ENCODE assay signal across 1 cellular context in the genomic region with DNA sequence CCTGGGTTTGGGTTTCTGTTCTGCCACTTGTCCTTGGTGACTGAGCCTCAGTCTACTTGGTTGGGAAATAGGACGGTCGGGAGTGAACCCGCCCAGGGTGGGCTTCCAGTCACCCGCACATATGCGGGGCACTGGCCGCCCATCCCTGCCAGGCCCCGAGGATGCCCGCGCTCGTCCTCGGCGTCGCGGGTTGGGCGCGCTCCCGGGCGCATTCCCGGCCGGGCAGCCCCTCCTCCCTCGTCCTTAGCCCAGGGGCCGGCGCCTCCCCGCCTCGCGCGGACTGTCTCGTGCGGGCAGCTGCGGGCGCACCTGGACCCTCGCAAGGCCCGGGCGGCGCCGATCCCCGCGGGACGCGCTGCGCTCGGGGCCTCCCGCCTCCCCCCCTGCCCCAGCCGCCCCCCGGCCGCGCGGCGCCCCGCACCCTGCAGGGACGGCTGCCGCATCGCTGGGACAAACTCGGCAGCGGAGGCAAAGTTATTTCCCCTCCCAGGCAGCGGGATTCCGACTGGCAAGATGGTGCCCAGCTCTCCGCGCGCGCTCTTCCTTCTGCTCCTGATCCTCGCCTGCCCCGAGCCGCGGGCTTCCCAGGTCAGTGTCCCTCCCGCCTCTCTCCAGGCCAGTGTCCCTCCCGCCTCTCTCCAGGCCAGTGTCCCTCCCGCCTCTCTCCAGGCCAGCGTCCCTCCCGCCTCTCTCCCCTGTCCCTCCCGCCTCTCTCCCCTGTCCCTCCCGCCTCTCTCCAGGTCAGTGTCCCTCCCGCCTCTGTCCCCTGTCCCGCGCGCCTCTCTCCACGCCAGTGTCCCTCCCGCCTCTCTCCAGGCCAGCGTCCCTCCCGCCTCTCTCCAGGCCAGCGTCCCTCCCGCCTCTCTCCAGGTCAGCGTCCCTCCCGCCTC.
TF ChIP-seq lines count a peak whose summit lies in the region.

A gene with protein sequence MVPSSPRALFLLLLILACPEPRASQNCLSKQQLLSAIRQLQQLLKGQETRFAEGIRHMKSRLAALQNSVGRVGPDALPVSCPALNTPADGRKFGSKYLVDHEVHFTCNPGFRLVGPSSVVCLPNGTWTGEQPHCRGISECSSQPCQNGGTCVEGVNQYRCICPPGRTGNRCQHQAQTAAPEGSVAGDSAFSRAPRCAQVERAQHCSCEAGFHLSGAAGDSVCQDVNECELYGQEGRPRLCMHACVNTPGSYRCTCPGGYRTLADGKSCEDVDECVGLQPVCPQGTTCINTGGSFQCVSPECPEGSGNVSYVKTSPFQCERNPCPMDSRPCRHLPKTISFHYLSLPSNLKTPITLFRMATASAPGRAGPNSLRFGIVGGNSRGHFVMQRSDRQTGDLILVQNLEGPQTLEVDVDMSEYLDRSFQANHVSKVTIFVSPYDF (plus strand): TSS at position 243 of the 890 bp plus-strand sequence. CDS start 271 bp downstream, at position 514.

TF ChIP-seq in A549, 52 proteins besides CTCF, POLR2A, EP300 and RAD21 (continued from another document):
- TF ChIP-seq, protein P1, sequence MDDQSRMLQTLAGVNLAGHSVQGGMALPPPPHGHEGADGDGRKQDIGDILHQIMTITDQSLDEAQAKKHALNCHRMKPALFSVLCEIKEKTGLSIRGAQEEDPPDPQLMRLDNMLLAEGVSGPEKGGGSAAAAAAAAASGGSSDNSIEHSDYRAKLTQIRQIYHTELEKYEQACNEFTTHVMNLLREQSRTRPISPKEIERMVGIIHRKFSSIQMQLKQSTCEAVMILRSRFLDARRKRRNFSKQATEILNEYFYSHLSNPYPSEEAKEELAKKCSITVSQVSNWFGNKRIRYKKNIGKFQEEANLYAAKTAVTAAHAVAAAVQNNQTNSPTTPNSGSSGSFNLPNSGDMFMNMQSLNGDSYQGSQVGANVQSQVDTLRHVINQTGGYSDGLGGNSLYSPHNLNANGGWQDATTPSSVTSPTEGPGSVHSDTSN (IDR thresholded peaks at IDR 0.05) = no peak
- no peak for TF ChIP-seq CBX8 (IDR thresholded peaks at IDR 0.05)
- TF ChIP-seq NFE2L2 (conservative IDR thresholded peaks at IDR 0.05; ENCODE audit: low read length) = no peak
- TF ChIP-seq FOSL2 (IDR thresholded peaks at IDR 0.05) = no peak
- TF ChIP-seq FOSL2 (CRISPR knock-in tag; IDR thresholded peaks at IDR 0.05) = no peak
- no peak for TF ChIP-seq FOSB (CRISPR knock-in tag; IDR thresholded peaks at IDR 0.05)
- TF ChIP-seq HDAC2 (IDR thresholded peaks at IDR 0.05) = no peak
- no peak for TF ChIP-seq CBX2 (IDR thresholded peaks at IDR 0.05; ENCODE audit: borderline replicate concordance, low read depth)
- TF ChIP-seq, protein P2, sequence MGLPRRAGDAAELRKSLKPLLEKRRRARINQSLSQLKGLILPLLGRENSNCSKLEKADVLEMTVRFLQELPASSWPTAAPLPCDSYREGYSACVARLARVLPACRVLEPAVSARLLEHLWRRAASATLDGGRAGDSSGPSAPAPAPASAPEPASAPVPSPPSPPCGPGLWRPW (IDR thresholded peaks at IDR 0.05) = no peak
- TF ChIP-seq ZFP36 (IDR thresholded peaks at IDR 0.05; ENCODE audit: borderline replicate concordance, partially characterized antibody) = no peak
- TF ChIP-seq FOXS1 (CRISPR knock-in tag; IDR thresholded peaks at IDR 0.05) = no peak
- TF ChIP-seq, protein P3, sequence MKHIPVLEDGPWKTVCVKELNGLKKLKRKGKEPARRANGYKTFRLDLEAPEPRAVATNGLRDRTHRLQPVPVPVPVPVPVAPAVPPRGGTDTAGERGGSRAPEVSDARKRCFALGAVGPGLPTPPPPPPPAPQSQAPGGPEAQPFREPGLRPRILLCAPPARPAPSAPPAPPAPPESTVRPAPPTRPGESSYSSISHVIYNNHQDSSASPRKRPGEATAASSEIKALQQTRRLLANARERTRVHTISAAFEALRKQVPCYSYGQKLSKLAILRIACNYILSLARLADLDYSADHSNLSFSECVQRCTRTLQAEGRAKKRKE (CRISPR knock-in tag; IDR thresholded peaks at IDR 0.05; ENCODE audit: low read depth) = no peak
- TF ChIP-seq, protein P4, sequence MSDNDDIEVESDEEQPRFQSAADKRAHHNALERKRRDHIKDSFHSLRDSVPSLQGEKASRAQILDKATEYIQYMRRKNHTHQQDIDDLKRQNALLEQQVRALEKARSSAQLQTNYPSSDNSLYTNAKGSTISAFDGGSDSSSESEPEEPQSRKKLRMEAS (IDR thresholded peaks at IDR 0.05) = no peak
- TF ChIP-seq CHD4 (IDR thresholded peaks at IDR 0.05; ENCODE audit: borderline replicate concordance) = no peak
